ENCODE assay signal across 8 cellular contexts in the genomic region with DNA sequence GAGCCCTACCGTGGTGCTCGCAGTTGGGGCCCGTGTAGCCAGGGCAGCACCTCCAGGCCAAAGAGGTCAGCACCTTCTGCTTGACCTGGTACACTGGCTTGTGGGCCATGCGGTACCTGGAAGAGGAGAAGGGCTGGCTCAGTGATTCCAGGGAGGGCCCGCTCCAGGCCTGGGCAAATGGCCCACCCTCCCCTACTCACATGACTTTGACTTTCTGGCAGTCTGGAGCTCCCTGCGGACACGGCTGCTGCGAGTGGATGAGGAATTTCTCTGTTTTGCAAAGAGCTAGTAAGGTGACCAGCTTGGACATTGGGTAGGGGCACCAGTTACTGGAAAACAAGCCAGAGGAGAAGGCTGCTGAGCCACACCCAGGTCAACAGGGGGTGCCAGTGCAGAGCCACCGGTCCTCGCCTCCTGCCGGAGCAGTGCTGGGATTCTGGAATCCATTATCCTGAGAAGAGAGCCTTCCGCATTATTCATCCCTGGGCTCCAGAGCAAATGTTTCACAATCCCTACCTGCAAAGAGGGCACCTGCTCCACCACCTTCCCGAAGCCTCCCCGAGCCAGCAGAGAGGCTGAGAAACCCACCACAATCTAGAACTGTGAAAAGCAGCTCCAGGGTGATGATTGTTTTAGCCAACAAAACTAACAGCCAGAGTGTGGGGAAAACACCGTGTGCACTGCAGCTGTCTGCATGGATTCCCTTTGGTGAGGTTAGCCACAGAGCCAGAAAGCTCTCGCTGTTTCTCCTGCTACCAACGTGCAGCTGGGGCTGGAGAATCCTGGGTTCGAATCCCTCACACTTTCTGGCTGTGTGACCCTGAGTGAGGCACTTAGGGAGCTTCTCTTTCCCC. TPM values are rescaled to one million over a fixed set of nuclear protein-coding genes. Genes with fewer than 3 reads are reported as not detected.
A peak's percentile ranks its signal among the peaks of the same experiment; 100 is the strongest.
DNase-seq lines count a peak whose midpoint lies in the region; ATAC-seq, FAIRE-seq and TF ChIP-seq lines count a peak whose summit lies in the region.

No MANE protein-coding gene starts in this region.

- H3K4me3 ChIP-seq in DND-41 (ENCODE audit: low read depth in 1 of 2, low read length in 2 of 2) = no peak overlapping the region
- H3K4me3 ChIP-seq in OCI-LY1 (ENCODE audit: low read depth, low read length, poor library complexity, severe bottlenecking) = no peak overlapping the region
- H3K4me3 ChIP-seq in fibroblast of pulmonary artery (replicated peaks; ENCODE audit: low read depth, low read length) = no peak overlapping the region
- no peak overlapping the region for H3K4me3 ChIP-seq in pancreas
- H3K4me3 ChIP-seq in Karpas-422 (ENCODE audit: low read length) = no peak overlapping the region

- H3K9me2 ChIP-seq in OCI-LY1 (ENCODE audit: low read depth, low read length) (no peaks in the 10 kb centered on the region), Karpas-422 (replicated peaks; ENCODE audit: insufficient read depth, low read length) (no peaks in the 10 kb centered on the region)

- H3F3A ChIP-seq in OCI-LY1 (ENCODE audit: insufficient read depth, low read length) = no peaks in the 10 kb centered on the region

- 52% methylated on average over 17 to 18 of the region's 18 CpGs for WGBS in pancreas, 2 donors

- no peaks in the 10 kb centered on the region for H3K36me3 ChIP-seq in DND-41 (ENCODE audit: insufficient read depth, low read length)
- H3K36me3 ChIP-seq in OCI-LY1 (ENCODE audit: insufficient read depth, low read length) = no peaks in the 10 kb centered on the region
- H3K36me3 ChIP-seq in pancreas = no peaks in the 10 kb centered on the region
- H3K36me3 ChIP-seq in Karpas-422 (ENCODE audit: insufficient read depth, low read length) = no peaks in the 10 kb centered on the region

- H3K4me2 ChIP-seq in DND-41 (ENCODE audit: insufficient read depth, low read length) (no peak overlapping the region), OCI-LY1 (ENCODE audit: low read length) (no peak overlapping the region), Karpas-422 (ENCODE audit: low read depth, low read length, poor library complexity, severe bottlenecking) (no peak overlapping the region)

- H3K27ac ChIP-seq in DND-41 (ENCODE audit: low read length) (no peak overlapping the region), OCI-LY1 (ENCODE audit: low read depth, low read length, poor library complexity, severe bottlenecking) (no peak overlapping the region), pancreas (no peak overlapping the region), Karpas-422 (ENCODE audit: low read length) (no peak overlapping the region)

- TF ChIP-seq CTCF in DND-41 (IDR thresholded peaks at IDR 0.05; ENCODE audit: borderline replicate concordance, extremely low read depth, low read length, poor library complexity, severe bottlenecking) = no peak
- peak; percentile 19; the same call in 1 of the 2 replicates for TF ChIP-seq CTCF in OCI-LY1 (IDR thresholded peaks at IDR 0.05; ENCODE audit: low read length)
- TF ChIP-seq CTCF in fibroblast of pulmonary artery (IDR thresholded peaks at IDR 0.05; ENCODE audit: low read length, missing control alignments) = peak; percentile 29
- TF ChIP-seq CTCF in pancreas (IDR thresholded peaks at IDR 0.05) = no peak

- H3K79me2 ChIP-seq in DND-41 (ENCODE audit: insufficient read depth, low read length) (no peaks in the 10 kb centered on the region), OCI-LY1 (ENCODE audit: insufficient read depth, low read length) (no peaks in the 10 kb centered on the region), Karpas-422 (ENCODE audit: low read length) (no peaks in the 10 kb centered on the region)

- H3K4me1 ChIP-seq in DND-41 (ENCODE audit: insufficient read depth, low read length) (no peaks in the 10 kb centered on the region), OCI-LY1 (ENCODE audit: insufficient read depth, low read length, severe bottlenecking) (no peaks in the 10 kb centered on the region), pancreas (no peaks in the 10 kb centered on the region), Karpas-422 (ENCODE audit: low read length) (no peaks in the 10 kb centered on the region)

- H3K9ac ChIP-seq in DND-41 (ENCODE audit: low read depth, low read length) = no peak overlapping the region
- H3K9ac ChIP-seq in OCI-LY1 (ENCODE audit: low read length) = no peak overlapping the region
- H3K9ac ChIP-seq in Karpas-422 (ENCODE audit: low read length) = no peak overlapping the region

- peak; percentile 63 for ATAC-seq in DND-41 (ENCODE audit: insufficient read depth, low read depth)
- ATAC-seq in pancreas = peak; percentile 59 to 88 (median 70)
- ATAC-seq in GM18520 (IDR thresholded peaks at IDR 0.05; ENCODE audit: unreplicated experiment) = no peak

- DNase-seq in DND-41 = peak; percentile 17
- DNase-seq in fibroblast of pulmonary artery (ENCODE audit: low read depth) = no peak
- DNase-seq in pancreas = peak in 3 of 6 donors; percentile 48 to 65 (median 56)
- DNase-seq in DMS153 (lab: John Stamatoyannopoulos, UW) = no peak
- DNase-seq in Karpas-422 = no peak
- DNase-seq in A172 (ENCODE audit: low spot score) = no peak

- H3K27me3 ChIP-seq in DND-41 (ENCODE audit: insufficient read depth, low read length, poor library complexity) (no peaks in the 10 kb centered on the region), OCI-LY1 (ENCODE audit: insufficient read depth, low read length) (0 out of 2 replicates have a peak, but pooled peaks cover 3% of the 10 kb centered on the region), pancreas (no peaks in the 10 kb centered on the region), Karpas-422 (ENCODE audit: low read length) (no peaks in the 10 kb centered on the region)

- intact Hi-C loops in pancreas (cut with DNase I) = no loop called here

- H3K9me3 ChIP-seq in DND-41 (ENCODE audit: insufficient read depth, low read length, severe bottlenecking) (no peaks in the 10 kb centered on the region), OCI-LY1 (ENCODE audit: low read length) (no peaks in the 10 kb centered on the region), pancreas (no peaks in the 10 kb centered on the region), Karpas-422 (ENCODE audit: low read length) (no peaks in the 10 kb centered on the region)

- H2AFZ ChIP-seq in DND-41 (ENCODE audit: low read depth, low read length) (no peak overlapping the region), OCI-LY1 (ENCODE audit: low read length) (no peak overlapping the region), Karpas-422 (ENCODE audit: low read length) (no peak overlapping the region)

- no peak for FAIRE-seq in pancreas (lab: Jason Lieb, UNC)

- H4K20me1 ChIP-seq in DND-41 (ENCODE audit: insufficient read depth, low read length) (peaks cover 6% of the 10 kb centered on the region; the same call in 1 of the 2 replicates), OCI-LY1 (ENCODE audit: insufficient read depth, low read length) (no peaks in the 10 kb centered on the region), Karpas-422 (ENCODE audit: insufficient read depth, low read depth, low read length) (no peaks in the 10 kb centered on the region)

RNA-seq across cellular contexts. Expression of gene MMRN2, which starts 11.8 kb away (rescaled TPM):
- 1 to 10 TPM; 3.4 to 7.4 (median 5.1) TPM for total RNA-seq in pancreas
- polyA plus RNA-seq in pancreas = 1 to 10 TPM; 3.2 to 5.2 TPM
- total RNA-seq in Karpas-422 (2014; rRNA removed; shearing (Covaris generic); ENCODE audit: low replicate concordance) = not detected in 2 replicates
- 1.7 TPM in 1 of 2 replicates, not detected in the other for total RNA-seq in A172 (2014; rRNA removed; shearing (Covaris generic))

RNA-seq across cellular contexts. Expression of gene SNCG, which starts 12.8 kb away (rescaled TPM):
- total RNA-seq in pancreas = 1 to 10 TPM; 1.2 to 3.0 (median 1.7) TPM
- polyA plus RNA-seq in pancreas = 10 to 100 TPM; 20.2 to 20.3 TPM
- total RNA-seq in Karpas-422 (2014; rRNA removed; shearing (Covaris generic); ENCODE audit: low replicate concordance) = not detected in 2 replicates
- total RNA-seq in A172 (2014; rRNA removed; shearing (Covaris generic)) = 8.8 and 16.0 TPM in 2 replicates

RNA-seq across cellular contexts. Expression of gene ADIRF, which starts 22.7 kb away (rescaled TPM):
- 10 to 100 TPM in 4 of 6 donors, 1 to 10 TPM in 2; 7.0 to 16.5 (median 10.5) TPM for total RNA-seq in pancreas
- 100 to 1,000 TPM in 1 of 2 donors, 10 to 100 TPM in 1; 84.9 to 111 TPM for polyA plus RNA-seq in pancreas
- not detected in 2 replicates for total RNA-seq in Karpas-422 (2014; rRNA removed; shearing (Covaris generic); ENCODE audit: low replicate concordance)
- not detected in 2 replicates for total RNA-seq in A172 (2014; rRNA removed; shearing (Covaris generic))

Comparison
In these comparisons a context has a peak if more than half of its experiments do, and no peak if none do; other contexts are left out.
1. CTCF ChIP-seq: peak in OCI-LY1 (single experiment) and fibroblast of pulmonary artery (single experiment); none in DND-41 (single experiment) and pancreas (0 of 4).